Comparison of ENCODE assay signal across 14 cellular contexts in the genomic region with DNA sequence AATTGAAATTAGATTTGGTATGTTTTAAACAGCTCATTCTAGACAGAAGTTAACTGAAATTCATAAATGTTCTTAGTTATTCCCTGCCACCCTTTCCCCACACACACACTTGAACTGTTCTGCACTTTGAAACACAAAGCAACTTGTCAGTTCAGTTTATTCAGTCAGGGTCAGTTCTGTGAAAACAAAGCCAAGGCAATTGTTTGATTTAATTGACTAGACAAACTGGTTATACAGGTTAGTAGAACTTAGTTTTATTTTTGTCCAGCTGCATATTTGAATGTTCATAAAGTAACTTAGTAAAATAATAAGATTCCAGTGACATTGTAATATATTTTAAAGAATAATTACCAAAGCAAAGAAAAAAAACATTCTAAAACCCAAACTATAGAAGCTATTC.
A peak's percentile ranks its signal among the peaks of the same experiment; 100 is the strongest.
DNase-seq lines count a peak whose midpoint lies in the region; TF ChIP-seq lines count a peak whose summit lies in the region.
"Had no signal": no experiment of that assay in that cellular context is flagged by ENCODE, and none has a peak within 500 bp of the region (broad histone marks: within the 10 kb centered on the region; RNA-seq: fewer than 3 reads in every experiment).

No MANE protein-coding gene starts in this region.

- H3K27ac ChIP-seq in HUES48 (ENCODE audit: low read depth, low read length), result no peak overlapping the region
- peak overlapping the region in 3 of 4 donors; percentile 52 to 72 (median 57) for H3K27ac ChIP-seq in esophagus squamous epithelium
- peak overlapping the region in 1 of 2 donors; percentile 8 for H3K27ac ChIP-seq in prostate gland
- H3K27ac ChIP-seq: thoracic aorta had no signal

- no peaks in the 10 kb centered on the region for H3K4me1 Mint-ChIP-seq in activated naive CD4-positive, alpha-beta T cell treated with anti-CD3 and anti-CD28 coated beads, Interleukin-2, amount 10 ng/mL, durations not matched to agents 7 days and 5 days

- no peak overlapping the region for H3K27ac Mint-ChIP-seq in activated naive CD4-positive, alpha-beta T cell treated with anti-CD3 and anti-CD28 coated beads, Interleukin-2, amount 10 ng/mL, durations not matched to agents 7 days and 5 days
- H3K27ac Mint-ChIP-seq: activated T-cell treated with anti-CD3 and anti-CD28 coated beads, Interleukin-2, amount 50 U/mL, for 24 hours; CD4-positive, alpha-beta T cell had no signal

- CTCF ChIA-PET in activated naive CD4-positive, alpha-beta T cell treated with anti-CD3 and anti-CD28 coated beads, Interleukin-2, amount 10 ng/mL, durations not matched to agents 7 days and 5 days (lab: Charles Lee), result no interaction called here

- H3K27me3 Mint-ChIP-seq in activated naive CD4-positive, alpha-beta T cell treated with anti-CD3 and anti-CD28 coated beads, Interleukin-2, amount 10 ng/mL, durations not matched to agents 7 days and 5 days, result no peaks in the 10 kb centered on the region
- H3K27me3 Mint-ChIP-seq: activated T-cell treated with anti-CD3 and anti-CD28 coated beads, Interleukin-2, amount 50 U/mL, for 24 hours; CD4-positive, alpha-beta T cell had no signal

- H3K4me3 ChIP-seq in HUES48 (ENCODE audit: low read depth, low read length) (peak overlapping the region; percentile 39; the same call in 1 of the 2 replicates), esophagus squamous epithelium (peak overlapping the region in 1 of 4 donors; percentile 8), prostate gland (no peak overlapping the region)
- H3K4me3 ChIP-seq: thoracic aorta had no signal

- peaks cover 15% of the 10 kb centered on the region; the same call in 1 of the 2 replicates for H3K4me1 ChIP-seq in HUES48 (ENCODE audit: control insufficient read depth, insufficient read depth, low read length)
- H3K4me1 ChIP-seq in esophagus squamous epithelium, result peaks cover 0 to 19% (median 0%) of the 10 kb centered on the region in 3 donors
- peaks cover 3% of the 10 kb centered on the region for H3K4me1 ChIP-seq in prostate gland (replicated peaks)

- TF ChIP-seq POLR2A in esophagus squamous epithelium (IDR thresholded peaks at IDR 0.05), result no peak
- TF ChIP-seq POLR2A in prostate gland (IDR thresholded peaks at IDR 0.05), result no peak

- H3K9ac ChIP-seq in HUES48 (ENCODE audit: low read depth, low read length), result no peak overlapping the region

- DNase-seq in NCI-H345 (lab: John Stamatoyannopoulos, UW) (peak; percentile 94), esophagus squamous epithelium (lab: John Stamatoyannopoulos, UW) (no peak), prostate gland (ENCODE audit: low spot score) (peak; percentile 35), GM10266 (ENCODE audit: extremely low spot score) (no peak), DMS 273 (lab: John Stamatoyannopoulos, UW; ENCODE audit: unreplicated experiment) (no peak)
- DNase-seq in stimulated activated naive CD4-positive, alpha-beta T cell treated with Interleukin-2 at 50 U/mL for 16 hours (lab: John Stamatoyannopoulos, UW), result no peak
- no peak for DNase-seq in activated naive CD4-positive, alpha-beta T cell treated with anti-CD3 and anti-CD28 coated beads, Interleukin-2, amount 10 ng/mL, durations not matched to agents 7 days and 5 days
- DNase-seq: activated T-cell treated with anti-CD3 and anti-CD28 coated beads, Interleukin-2, amount 50 U/mL, for 24 hours; amygdala; CD4-positive, alpha-beta T cell; dermis blood vessel endothelial cell; foreskin fibroblast had no signal

- peaks cover 16% of the 10 kb centered on the region for H3K36me3 Mint-ChIP-seq in activated naive CD4-positive, alpha-beta T cell treated with anti-CD3 and anti-CD28 coated beads, Interleukin-2, amount 10 ng/mL, durations not matched to agents 7 days and 5 days

- no peaks in the 10 kb centered on the region for H3K9me3 Mint-ChIP-seq in activated naive CD4-positive, alpha-beta T cell treated with anti-CD3 and anti-CD28 coated beads, Interleukin-2, amount 10 ng/mL, durations not matched to agents 7 days and 5 days
- H3K9me3 Mint-ChIP-seq: activated T-cell treated with anti-CD3 and anti-CD28 coated beads, Interleukin-2, amount 50 U/mL, for 24 hours had no signal

- intact Hi-C loops in esophagus squamous epithelium (cut with DNase I) (no loop called here), prostate gland (cut with DNase I) (no loop called here)

- H3K27me3 ChIP-seq in HUES48 (ENCODE audit: control insufficient read depth, insufficient read depth, low read length), result no peaks in the 10 kb centered on the region
- no peaks in the 10 kb centered on the region for H3K27me3 ChIP-seq in esophagus squamous epithelium
- no peaks in the 10 kb centered on the region for H3K27me3 ChIP-seq in prostate gland (replicated peaks; ENCODE audit: insufficient read depth)

- H3K9me3 ChIP-seq in HUES48 (ENCODE audit: control insufficient read depth, insufficient read depth, low read length) (no peaks in the 10 kb centered on the region), esophagus squamous epithelium (no peaks in the 10 kb centered on the region), prostate gland (no peaks in the 10 kb centered on the region)
- H3K9me3 ChIP-seq: thoracic aorta had no signal

- H3K36me3 ChIP-seq in HUES48 (ENCODE audit: control insufficient read depth, insufficient read depth, low read length) (no peaks in the 10 kb centered on the region), esophagus squamous epithelium (peaks cover 0 to 31% (median 0%) of the 10 kb centered on the region in 3 donors), prostate gland (no peaks in the 10 kb centered on the region)
- H3K36me3 ChIP-seq: thoracic aorta had no signal

- TF ChIP-seq CTCF in esophagus squamous epithelium (IDR thresholded peaks at IDR 0.05), result no peak
- no peak for TF ChIP-seq CTCF in prostate gland (IDR thresholded peaks at IDR 0.05)
- TF ChIP-seq CTCF in GM10266 (IDR thresholded peaks at IDR 0.05; ENCODE audit: control insufficient read depth, insufficient read depth, low read depth, missing control alignments), result no peak

- H3K4me3 Mint-ChIP-seq in activated naive CD4-positive, alpha-beta T cell treated with anti-CD3 and anti-CD28 coated beads, Interleukin-2, amount 10 ng/mL, durations not matched to agents 7 days and 5 days, result no peak overlapping the region
- H3K4me3 Mint-ChIP-seq: activated T-cell treated with anti-CD3 and anti-CD28 coated beads, Interleukin-2, amount 50 U/mL, for 24 hours; CD4-positive, alpha-beta T cell had no signal

Comparison
In these comparisons a context has a peak if more than half of its experiments do, and no peak if none do; other contexts are left out.
1. DNase-seq: peak in NCI-H345 (single experiment) and prostate gland (single experiment); none in esophagus squamous epithelium (single experiment), stimulated activated naive CD4-positive, alpha-beta T cell treated with Interleukin-2 at 50 U/mL for 16 hours (single experiment), activated naive CD4-positive, alpha-beta T cell treated with anti-CD3 and anti-CD28 coated beads, Interleukin-2, amount 10 ng/mL, durations not matched to agents 7 days and 5 days (single experiment), GM10266 (single experiment) and DMS 273 (single experiment).